ENCODE assay signal across 8 cellular contexts in the genomic region with DNA sequence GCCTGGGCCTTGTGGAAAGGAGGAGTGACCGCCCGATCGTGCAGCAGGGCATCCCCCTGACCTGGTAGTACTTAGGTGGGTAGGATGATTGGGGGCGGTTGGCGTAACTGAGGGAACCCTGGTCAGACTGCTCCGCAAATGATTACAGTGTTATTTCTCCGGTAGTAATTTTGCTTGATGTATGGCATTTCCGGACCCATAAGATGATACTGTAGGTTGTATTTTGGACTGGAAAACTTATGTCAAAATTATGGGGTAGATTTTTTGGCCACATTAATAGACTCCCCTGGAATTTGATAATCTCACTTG. TPM values are rescaled to one million over a fixed set of nuclear protein-coding genes. Genes with fewer than 3 reads are reported as not detected.
DNase-seq lines count a peak whose midpoint lies in the region; ATAC-seq and TF ChIP-seq lines count a peak whose summit lies in the region.

No MANE protein-coding gene starts in this region.

- ATAC-seq in natural killer cell: peak in 1 of 3 donors; percentile 9
- no peak for ATAC-seq in GM21447 (IDR thresholded peaks at IDR 0.05; ENCODE audit: unreplicated experiment)

- H3K4me3 Mint-ChIP-seq in natural killer cell: peak overlapping the region; percentile 92

- peaks cover 13% of the 10 kb centered on the region; the same call in 1 of the 2 replicates for H3K4me1 ChIP-seq in HUES64 (ENCODE audit: insufficient read depth, low read length)

- H3K27ac Mint-ChIP-seq in natural killer cell: peak overlapping the region; percentile 87 to 91

- no peaks in the 10 kb centered on the region for H3K27me3 ChIP-seq in BJ (ENCODE audit: control insufficient read depth, insufficient read depth, low read length)
- H3K27me3 ChIP-seq in HUES64 (ENCODE audit: insufficient read depth, low read length): no peaks in the 10 kb centered on the region

- 7% methylated on average over 8 of the region's 8 CpGs for WGBS in HUES64

- H3K36me3 ChIP-seq in BJ (ENCODE audit: control insufficient read depth, insufficient read depth, low read length) (no peaks in the 10 kb centered on the region), HUES64 (ENCODE audit: insufficient read depth, low read length) (no peaks in the 10 kb centered on the region)

- no peaks in the 10 kb centered on the region for H3K9me3 Mint-ChIP-seq in natural killer cell

- CTCF ChIA-PET in BJ (lab: Yijun Ruan, JAX): interaction anchor here (0.9 to 2.9 kb wide), 2 partner anchors 28 to 122 kb away, joined by 5 to 8 read pairs; no protein-coding TSS in a partner anchor

- no peaks in the 10 kb centered on the region for H3K27me3 Mint-ChIP-seq in natural killer cell (ENCODE audit: low read depth in 2 of 2)

- DNase-seq in BJ (ENCODE audit: low read depth): no peak
- DNase-seq in choroid plexus epithelial cell (ENCODE audit: low read depth): no peak
- DNase-seq in natural killer cell: no peak
- no peak for DNase-seq in activated effector memory CD4-positive, alpha-beta T cell treated with anti-CD3 and anti-CD28 coated beads, Interleukin-2, amount 50 U/mL, for 16 hours
- no peak for DNase-seq in stimulated activated naive CD4-positive, alpha-beta T cell treated with Interleukin-2 at 50 U/mL for 16 hours (lab: John Stamatoyannopoulos, UW)
- no peak for DNase-seq in effector CD8-positive, alpha-beta T cell (lab: John Stamatoyannopoulos, UW)

- POLR2A ChIA-PET in BJ (lab: Charles Lee): no interaction called here

- H3K9ac ChIP-seq in HUES64 (ENCODE audit: low read depth, low read length): peak overlapping the region; percentile 88

- no peaks in the 10 kb centered on the region for H3K36me3 Mint-ChIP-seq in natural killer cell

- H3K4me3 ChIP-seq in BJ (ENCODE audit: low read depth, low read length) (peak overlapping the region; percentile 67), HUES64 (ENCODE audit: low read length) (peak overlapping the region; percentile 91), choroid plexus epithelial cell (ENCODE audit: low read depth, low read length) (peak overlapping the region; percentile 98)

- intact Hi-C loops in natural killer cell (cut with micrococcal nuclease): loop anchor here (1.0 kb wide), 1 partner anchor 45 kb away; the partner anchor contains the start of gene ASCC2

- no peak for TF ChIP-seq CTCF in BJ (IDR thresholded peaks at IDR 0.05; ENCODE audit: insufficient read depth, low read depth, low read length)
- no peak for TF ChIP-seq CTCF in choroid plexus epithelial cell (conservative IDR thresholded peaks at IDR 0.05; ENCODE audit: low read depth, low read length)
- no peak for TF ChIP-seq CTCF in natural killer cell (IDR thresholded peaks at IDR 0.05)

- no peaks in the 10 kb centered on the region for H3K9me3 ChIP-seq in HUES64 (ENCODE audit: insufficient read depth, low read depth, low read length)

- peaks cover 9 to 14% of the 10 kb centered on the region in 2 donors for H3K4me1 Mint-ChIP-seq in natural killer cell

- H3K27ac ChIP-seq in HUES64 (ENCODE audit: low read depth, low read length): peak overlapping the region; percentile 91; the same call in 1 of the 2 replicates

RNA-seq across cellular contexts. Expression of gene MTMR3, which starts 0.8 kb away (rescaled TPM):
- polyA plus RNA-seq in BJ (2011; rRNA removed): 22.2 and 32.8 TPM in 2 replicates
- polyA minus RNA-seq in BJ (2011; rRNA and poly(A)+ RNA removed): 37.4 and 40.1 TPM in 2 replicates
- 9.9 TPM for polyA plus RNA-seq in HUES64 (2013, experiment 1 of 2)
- polyA plus RNA-seq in HUES64 (2013, experiment 2 of 2): 9.1 TPM
- total RNA-seq in natural killer cell: 10 to 100 TPM; 62.1 to 83.4 (median 75.6) TPM

RNA-seq across cellular contexts. Expression of gene ASCC2, which starts 45.7 kb away (rescaled TPM):
- 48.5 and 62.6 TPM in 2 replicates for polyA plus RNA-seq in BJ (2011; rRNA removed)
- polyA minus RNA-seq in BJ (2011; rRNA and poly(A)+ RNA removed): 44.8 and 55.4 TPM in 2 replicates
- polyA plus RNA-seq in HUES64 (2013, experiment 1 of 2): 29.6 TPM
- polyA plus RNA-seq in HUES64 (2013, experiment 2 of 2): 24.5 TPM
- total RNA-seq in natural killer cell: 100 to 1,000 TPM; 102 to 130 (median 128) TPM
